Comparison of ENCODE assay signal across 1 cellular context in the genomic region with DNA sequence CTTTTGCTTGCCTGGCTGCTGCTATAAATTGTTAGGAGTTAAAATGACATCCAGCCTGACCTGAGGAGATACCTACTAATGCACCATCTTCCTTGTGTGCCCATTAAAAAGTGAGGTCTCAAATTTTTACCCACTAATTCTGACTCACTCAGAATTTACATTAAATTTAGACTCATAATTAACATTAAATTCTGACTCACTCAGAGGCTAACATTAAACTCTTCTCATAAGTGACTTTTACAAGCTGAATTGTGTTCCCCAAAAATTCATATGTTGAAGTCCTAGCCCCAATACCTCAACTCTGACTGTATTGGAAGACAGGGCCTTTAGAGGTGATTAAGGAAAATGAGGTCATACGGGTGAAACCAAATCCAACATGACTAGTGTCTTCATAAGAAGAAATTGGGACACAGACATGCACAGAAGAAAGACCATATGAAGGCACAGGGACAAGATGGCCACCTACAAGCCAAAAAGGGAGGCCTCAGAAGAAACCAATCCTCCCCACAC.
TF ChIP-seq lines count a peak whose summit lies in the region.

No MANE protein-coding gene starts in this region.

TF ChIP-seq in SK-N-SH treated with all-trans-retinoic acid at 6 μM for 48 hours, 23 proteins besides CTCF, POLR2A, EP300 and RAD21 (continued from another document):
- no peak for TF ChIP-seq ZC3H10 (CRISPR knock-in tag; IDR thresholded peaks at IDR 0.05)
- TF ChIP-seq, protein P1, sequence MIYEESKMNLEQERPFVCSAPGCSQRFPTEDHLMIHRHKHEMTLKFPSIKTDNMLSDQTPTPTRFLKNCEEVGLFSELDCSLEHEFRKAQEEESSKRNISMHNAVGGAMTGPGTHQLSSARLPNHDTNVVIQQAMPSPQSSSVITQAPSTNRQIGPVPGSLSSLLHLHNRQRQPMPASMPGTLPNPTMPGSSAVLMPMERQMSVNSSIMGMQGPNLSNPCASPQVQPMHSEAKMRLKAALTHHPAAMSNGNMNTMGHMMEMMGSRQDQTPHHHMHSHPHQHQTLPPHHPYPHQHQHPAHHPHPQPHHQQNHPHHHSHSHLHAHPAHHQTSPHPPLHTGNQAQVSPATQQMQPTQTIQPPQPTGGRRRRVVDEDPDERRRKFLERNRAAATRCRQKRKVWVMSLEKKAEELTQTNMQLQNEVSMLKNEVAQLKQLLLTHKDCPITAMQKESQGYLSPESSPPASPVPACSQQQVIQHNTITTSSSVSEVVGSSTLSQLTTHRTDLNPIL (CRISPR knock-in tag; IDR thresholded peaks at IDR 0.05; ENCODE audit: low read depth), result no peak
- TF ChIP-seq ARNTL (CRISPR knock-in tag; IDR thresholded peaks at IDR 0.05; ENCODE audit: borderline replicate concordance, low read depth), result no peak
- no peak for TF ChIP-seq ISL1 (CRISPR knock-in tag; IDR thresholded peaks at IDR 0.05)
- TF ChIP-seq, protein P2, sequence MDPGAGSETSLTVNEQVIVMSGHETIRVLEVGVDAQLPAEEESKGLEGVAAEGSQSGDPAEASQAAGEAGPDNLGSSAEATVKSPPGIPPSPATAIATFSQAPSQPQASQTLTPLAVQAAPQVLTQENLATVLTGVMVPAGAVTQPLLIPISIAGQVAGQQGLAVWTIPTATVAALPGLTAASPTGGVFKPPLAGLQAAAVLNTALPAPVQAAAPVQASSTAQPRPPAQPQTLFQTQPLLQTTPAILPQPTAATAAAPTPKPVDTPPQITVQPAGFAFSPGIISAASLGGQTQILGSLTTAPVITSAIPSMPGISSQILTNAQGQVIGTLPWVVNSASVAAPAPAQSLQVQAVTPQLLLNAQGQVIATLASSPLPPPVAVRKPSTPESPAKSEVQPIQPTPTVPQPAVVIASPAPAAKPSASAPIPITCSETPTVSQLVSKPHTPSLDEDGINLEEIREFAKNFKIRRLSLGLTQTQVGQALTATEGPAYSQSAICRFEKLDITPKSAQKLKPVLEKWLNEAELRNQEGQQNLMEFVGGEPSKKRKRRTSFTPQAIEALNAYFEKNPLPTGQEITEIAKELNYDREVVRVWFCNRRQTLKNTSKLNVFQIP (CRISPR knock-in tag; IDR thresholded peaks at IDR 0.05; ENCODE audit: borderline replicate concordance, low read depth), result no peak
- TF ChIP-seq SNAI2 (CRISPR knock-in tag; IDR thresholded peaks at IDR 0.05), result no peak
- TF ChIP-seq, protein P3, sequence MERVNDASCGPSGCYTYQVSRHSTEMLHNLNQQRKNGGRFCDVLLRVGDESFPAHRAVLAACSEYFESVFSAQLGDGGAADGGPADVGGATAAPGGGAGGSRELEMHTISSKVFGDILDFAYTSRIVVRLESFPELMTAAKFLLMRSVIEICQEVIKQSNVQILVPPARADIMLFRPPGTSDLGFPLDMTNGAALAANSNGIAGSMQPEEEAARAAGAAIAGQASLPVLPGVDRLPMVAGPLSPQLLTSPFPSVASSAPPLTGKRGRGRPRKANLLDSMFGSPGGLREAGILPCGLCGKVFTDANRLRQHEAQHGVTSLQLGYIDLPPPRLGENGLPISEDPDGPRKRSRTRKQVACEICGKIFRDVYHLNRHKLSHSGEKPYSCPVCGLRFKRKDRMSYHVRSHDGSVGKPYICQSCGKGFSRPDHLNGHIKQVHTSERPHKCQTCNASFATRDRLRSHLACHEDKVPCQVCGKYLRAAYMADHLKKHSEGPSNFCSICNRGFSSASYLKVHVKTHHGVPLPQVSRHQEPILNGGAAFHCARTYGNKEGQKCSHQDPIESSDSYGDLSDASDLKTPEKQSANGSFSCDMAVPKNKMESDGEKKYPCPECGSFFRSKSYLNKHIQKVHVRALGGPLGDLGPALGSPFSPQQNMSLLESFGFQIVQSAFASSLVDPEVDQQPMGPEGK (CRISPR knock-in tag; IDR thresholded peaks at IDR 0.05; ENCODE audit: borderline replicate concordance), result no peak
- TF ChIP-seq TOX (CRISPR knock-in tag; IDR thresholded peaks at IDR 0.05; ENCODE audit: borderline replicate concordance), result no peak
TF ChIP-seq in SK-N-SH treated with all-trans-retinoic acid at 6 μM for 48 hours: peak in this region for 0.
